ENCODE assay signal across 7 cellular contexts in the genomic region with DNA sequence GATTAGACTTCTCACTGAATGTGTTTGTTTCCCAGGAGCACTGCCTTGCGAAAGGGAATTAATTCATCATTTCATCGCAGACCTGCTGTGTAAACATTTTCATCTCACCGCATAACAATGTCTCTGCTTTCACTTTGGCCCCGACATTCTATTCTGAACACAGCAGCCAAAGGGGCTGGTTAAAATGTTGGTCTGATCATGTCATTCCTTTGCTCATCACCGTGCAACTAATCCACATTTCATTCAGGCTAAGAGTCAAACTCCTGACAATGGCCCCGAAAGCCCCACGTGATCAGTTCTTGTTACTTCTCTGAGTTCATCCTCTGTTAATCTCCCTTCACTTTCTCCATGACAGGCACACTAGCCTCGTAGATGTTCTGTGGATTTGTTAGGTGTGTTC. TPM values are rescaled to one million over a fixed set of nuclear protein-coding genes. Genes with fewer than 3 reads are reported as not detected.
DNase-seq lines count a peak whose midpoint lies in the region; TF ChIP-seq lines count a peak whose summit lies in the region.
"Not testable (repeated sequence)": the region's sequence is repeated elsewhere in the genome, so short reads cannot be mapped to it uniquely, and the experiment has no call there.

No MANE protein-coding gene starts in this region.

- not testable (repeated sequence) for H3K4me3 ChIP-seq in WERI-Rb-1 (ENCODE audit: low read depth, low read length)
- peak overlapping the region in 1 of 2 donors; percentile 5 for H3K4me3 ChIP-seq in neuronal stem cell (ENCODE audit: low read length in 2 of 2)

- H3K18ac ChIP-seq in neuronal stem cell (ENCODE audit: low read length): not testable (repeated sequence)

- peak overlapping the region; percentile 52 for H2AFZ ChIP-seq in neuronal stem cell (ENCODE audit: low read length)

- not testable (repeated sequence) for H2BK12ac ChIP-seq in neuronal stem cell (ENCODE audit: low read length)

- H4K91ac ChIP-seq in neuronal stem cell (ENCODE audit: low read depth, low read length, poor library complexity): not testable (repeated sequence)

- H3K14ac ChIP-seq in neuronal stem cell (ENCODE audit: low read length): not testable (repeated sequence)

- DNase-seq in DMS53 (lab: John Stamatoyannopoulos, UW) (peak; percentile 45), NCI-H146 (lab: John Stamatoyannopoulos, UW) (peak; percentile 38), NCI-H82 (lab: John Stamatoyannopoulos, UW) (peak; percentile 10), WERI-Rb-1 (peak; percentile 25), cerebellar cortex (ENCODE audit: low spot score) (peak; percentile 1), fibroblast of peridontal ligament (ENCODE audit: extremely low read depth) (peak; percentile 1), neuronal stem cell (ENCODE audit: low spot score) (peak; percentile 8)

- not testable (repeated sequence) for TF ChIP-seq CTCF in WERI-Rb-1 (IDR thresholded peaks at IDR 0.05; ENCODE audit: low read depth, low read length)

- not testable (repeated sequence) for H3K9me3 ChIP-seq in WERI-Rb-1 (ENCODE audit: severe bottlenecking); neuronal stem cell (replicated peaks in 1 of 2; ENCODE audit: control insufficient read depth in 2 of 2, insufficient read depth in 1 of 2, low read depth in 1 of 2, low read length in 2 of 2)

- H4K8ac ChIP-seq in neuronal stem cell (ENCODE audit: low read depth, low read length): not testable (repeated sequence)

- not testable (repeated sequence) for H3K4me1 ChIP-seq in neuronal stem cell (ENCODE audit: control insufficient read depth in 2 of 2, insufficient read depth in 1 of 2, low read depth in 1 of 2, low read length in 2 of 2)

- H2BK120ac ChIP-seq in neuronal stem cell (ENCODE audit: low read depth, low read length): not testable (repeated sequence)

- not testable (repeated sequence) for H2BK15ac ChIP-seq in neuronal stem cell (ENCODE audit: low read length)

- H3K27ac ChIP-seq in WERI-Rb-1; neuronal stem cell (replicated peaks; ENCODE audit: low read length): not testable (repeated sequence)

- no CpG with 5 or more reads among the region's 8 CpGs for WGBS in neuronal stem cell (ENCODE audit: extremely low coverage in 2 of 2, insufficient read length in 2 of 2, insufficient replicate concordance in 1 of 2), 2 donors

- not testable (repeated sequence) for H3K79me1 ChIP-seq in neuronal stem cell (ENCODE audit: low read depth, low read length)

- not testable (repeated sequence) for H3K4ac ChIP-seq in neuronal stem cell (ENCODE audit: low read length)

- not testable (repeated sequence) for H3K36me3 ChIP-seq in WERI-Rb-1; neuronal stem cell (replicated peaks in 1 of 2; ENCODE audit: control insufficient read depth in 2 of 2, insufficient read depth in 2 of 2, low read length in 2 of 2)

- not testable (repeated sequence) for H3K4me2 ChIP-seq in neuronal stem cell (ENCODE audit: insufficient read depth, low read length, poor library complexity, severe bottlenecking)

- H3K9ac ChIP-seq in neuronal stem cell (ENCODE audit: low read depth, low read length, poor library complexity): not testable (repeated sequence)

- H3K27me3 ChIP-seq in WERI-Rb-1 (ENCODE audit: insufficient read depth, low read depth, severe bottlenecking); neuronal stem cell (ENCODE audit: control insufficient read depth in 3 of 3, insufficient read depth in 3 of 3, low read depth in 1 of 3, low read length in 3 of 3): not testable (repeated sequence)

- H2BK5ac ChIP-seq in neuronal stem cell (ENCODE audit: low read length): not testable (repeated sequence)

- not testable (repeated sequence) for H3K23ac ChIP-seq in neuronal stem cell (ENCODE audit: low read depth, low read length, poor library complexity)

- not testable (repeated sequence) for H2AK5ac ChIP-seq in neuronal stem cell (ENCODE audit: low read depth, low read length)

RNA-seq across cellular contexts. Expression of a gene that starts 57.1 kb away (rescaled TPM):
- polyA plus RNA-seq in neuronal stem cell (2013, experiment 1 of 2): 10.0 TPM
- polyA plus RNA-seq in neuronal stem cell (2013, experiment 2 of 2): 10.4 TPM
